Comparison of ENCODE assay signal across 40 cellular contexts in the genomic region with DNA sequence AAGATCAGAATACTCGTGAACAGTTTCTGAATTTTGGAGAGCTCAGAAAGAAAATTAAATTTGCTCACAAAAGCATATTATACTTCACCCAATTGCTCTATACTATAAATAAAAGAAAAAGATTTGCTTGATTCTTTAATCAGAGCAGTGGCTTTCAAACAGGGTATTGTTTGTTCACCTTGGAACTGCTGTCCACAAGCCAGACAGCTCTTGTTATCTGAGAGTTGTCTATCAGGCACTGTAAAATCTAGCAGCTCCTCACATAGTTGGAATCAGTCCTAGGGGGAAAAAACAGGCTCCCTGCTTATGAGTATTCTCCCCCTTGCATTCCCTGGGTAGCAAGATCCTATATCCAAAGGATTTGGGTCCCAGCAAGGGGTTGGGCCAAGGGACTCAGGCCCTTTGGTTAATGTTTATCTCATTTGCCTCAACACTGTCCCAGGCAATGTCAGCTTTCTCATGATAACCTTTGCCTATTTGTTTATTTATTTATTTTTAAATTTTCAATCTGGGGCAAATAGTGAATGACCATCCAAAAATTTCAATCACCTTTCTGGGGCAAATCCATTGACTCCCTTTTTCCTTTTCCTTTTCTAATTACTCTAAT. TPM values are rescaled to one million over a fixed set of nuclear protein-coding genes. Genes with fewer than 3 reads are reported as not detected.
"Had no signal": no experiment of that assay in that cellular context is flagged by ENCODE, and none has a peak within 500 bp of the region (broad histone marks: within the 10 kb centered on the region; RNA-seq: fewer than 3 reads in every experiment).

No MANE protein-coding gene starts in this region.

- FAIRE-seq: bronchial epithelial cell had no signal

- H3K36me3 ChIP-seq: adrenal gland, ascending aorta, brain microvascular endothelial cell, breast epithelium, cardiac muscle cell had no signal

- H3K4me3 ChIP-seq: adrenal gland, ascending aorta, body of pancreas, breast epithelium, cardiac muscle cell had no signal

- H3K27ac ChIP-seq: adrenal gland, ascending aorta, body of pancreas, brain microvascular endothelial cell, breast epithelium, cardiac muscle cell had no signal

- H3K27me3 ChIP-seq: adrenal gland, ascending aorta, body of pancreas, brain microvascular endothelial cell, cardiac muscle cell had no signal

- DNase-seq: activated effector memory CD4-positive, alpha-beta T cell treated with anti-CD3 and anti-CD28 coated beads, Interleukin-2, amount 50 U/mL, for 16 hours; activated effector memory CD4-positive, alpha-beta T cell treated with Interleukin-2 at 50 U/mL for 16 hours; activated gamma-delta T cell; activated gamma-delta T cell treated with Interleukin-2 at 50 U/mL for 16 hours; activated naive CD4-positive, alpha-beta T cell; activated naive CD4-positive, alpha-beta T cell treated with anti-CD3 and anti-CD28 coated beads for 36 hours; activated naive CD4-positive, alpha-beta T cell treated with anti-CD3 and anti-CD28 coated beads, Interleukin-2, amount 10 ng/mL, durations not matched to agents 7 days and 5 days; activated naive CD4-positive, alpha-beta T cell treated with anti-CD3 and anti-CD28 coated beads, Interleukin-2, amount 50 U/mL, for 16 hours; activated naive CD4-positive, alpha-beta T cell treated with Interleukin-2 at 50 U/mL for 16 hours; activated naive CD8-positive, alpha-beta T cell treated with anti-CD3 and anti-CD28 coated beads for 36 hours; activated naive CD8-positive, alpha-beta T cell treated with anti-CD3 and anti-CD28 coated beads, Interleukin-2, amount 10 ng/mL, durations not matched to agents 7 days and 5 days; activated naive CD8-positive, alpha-beta T cell treated with anti-CD3 and anti-CD28 coated beads, Interleukin-2, amount 50 U/mL, for 24 hours; activated T-cell treated with anti-CD3 and anti-CD28 coated beads, Interleukin-2, amount 50 U/mL, for 1 hour; activated T-cell treated with anti-CD3 and anti-CD28 coated beads, Interleukin-2, amount 50 U/mL, for 24 hours; activated T-cell treated with anti-CD3 and anti-CD28 coated beads, Interleukin-2, amount 50 U/mL, for 4 hours; activated T-cell treated with anti-CD3 and anti-CD28 coated beads, Interleukin-2, amount 50 U/mL, for 48 hours; activated T-cell treated with anti-CD3 and anti-CD28 coated beads, Interleukin-2, amount 50 U/mL, for 72 hours; adrenal gland; amniotic stem cell; amygdala; anterior cingulate cortex; aorta; body of pancreas; brain microvascular endothelial cell; caudate nucleus; central memory CD4-positive, alpha-beta T cell; cerebellar nuclear complex had no signal

- H3K4me1 ChIP-seq: adrenal gland, ascending aorta, body of pancreas, breast epithelium had no signal

- H3K9me3 ChIP-seq: adrenal gland, ascending aorta, breast epithelium had no signal

- ATAC-seq: activated naive CD4-positive, alpha-beta T cell treated with anti-CD3 and anti-CD28 coated beads, Interleukin-2, amount 50 U/mL, for 72 hours; activated naive CD8-positive, alpha-beta T cell treated with anti-CD3 and anti-CD28 coated beads, Interleukin-2, amount 50 U/mL, for 24 hours; activated T-cell treated with anti-CD3 and anti-CD28 coated beads, Interleukin-2, amount 50 U/mL, for 4 hours; activated T-cell treated with anti-CD3 and anti-CD28 coated beads, Interleukin-2, amount 50 U/mL, for 72 hours; activated T-helper 17 cell treated with anti-CD3 and anti-CD28 coated beads, Interleukin-2, amount 50 U/mL, for 72 hours; body of pancreas had no signal

RNA-seq across cellular contexts. Expression of gene MAGEB16, which starts 24.1 kb away (rescaled TPM):
- total RNA-seq: activated naive CD4-positive, alpha-beta T cell treated with anti-CD3 and anti-CD28 coated beads for 36 hours; activated naive CD4-positive, alpha-beta T cell treated with anti-CD3 and anti-CD28 coated beads, Interleukin-2, amount 50 U/mL, for 72 hours; activated naive CD8-positive, alpha-beta T cell treated with anti-CD3 and anti-CD28 coated beads for 36 hours; activated naive CD8-positive, alpha-beta T cell treated with anti-CD3 and anti-CD28 coated beads, Interleukin-2, amount 10 ng/mL, durations not matched to agents 7 days and 5 days; activated T-cell treated with anti-CD3 and anti-CD28 coated beads, Interleukin-2, amount 50 U/mL, for 4 hours; activated T-cell treated with anti-CD3 and anti-CD28 coated beads, Interleukin-2, amount 50 U/mL, for 72 hours; activated T-helper 1 cell treated with anti-CD3 and anti-CD28 coated beads, Interleukin-12 subunit alpha, Interleukin-12 subunit beta, Interleukin-2, Interleukin-4 antibody, amounts not matched to agents 30 ng/mL and 10 ng/mL and 1 ng/mL, durations not matched to agents 14 hours and 24 hours and 36 hours; activated T-helper 17 cell treated with anti-CD3 and anti-CD28 coated beads, Interleukin-2, amount 50 U/mL, for 72 hours; activated T-helper 2 cell treated with anti-CD3 and anti-CD28 coated beads, Interferon-gamma antibody, Interleukin-2, Interleukin-4, amounts not matched to agents 10 μg/mL and 5 μg/mL and 100 μg/mL, durations not matched to agents 14 hours and 24 hours and 36 hours; adrenal gland; aorta; ascending aorta; astrocyte; body of pancreas; breast epithelium; bronchial epithelial cell; cardiac muscle cell; cardiac septum; cerebellum; chondrocyte had no signal
- polyA plus RNA-seq: adipose tissue, adrenal gland, aorta, cardiac muscle cell had no signal
